In genomic region chr19:57814505-57815246, GRCh38 we compare ENCODE assay signal across 8 cellular contexts. TPM values are rescaled to one million over a fixed set of nuclear protein-coding genes. Genes with fewer than 3 reads are reported as not detected.
DNase-seq lines count a peak whose midpoint lies in the region; ATAC-seq, FAIRE-seq and TF ChIP-seq lines count a peak whose summit lies in the region.

Gene ZNF552 (minus strand): TSS chr19:57814913. CDS start chr19:57814743, 170 bp downstream.

- peak within 1 kb of the TSS; percentile 93 for H2AFZ ChIP-seq in mammary epithelial cell (ENCODE audit: low read depth, low read length)

- H3K9me3 ChIP-seq in mammary epithelial cell (replicated peaks; ENCODE audit: insufficient read depth, low read length) (no peaks in the 10 kb centered on the region), small intestine (ENCODE audit: control insufficient read depth, low read depth) (no peaks in the 10 kb centered on the region)

- H3K9ac ChIP-seq in mammary epithelial cell (ENCODE audit: insufficient read depth, low read length): peak within 1 kb of the TSS; percentile 71

- H3K4me3 ChIP-seq in mammary epithelial cell (replicated peaks in 1 of 3; ENCODE audit: insufficient read depth in 1 of 3, low read depth in 2 of 3, low read length in 3 of 3) (peak within 1 kb of the TSS; percentile 87 to 93 (median 89)), small intestine (ENCODE audit: low read depth in 1 of 2, low read length in 2 of 2) (peak within 1 kb of the TSS; percentile 64 to 74)

- H3K79me2 ChIP-seq in mammary epithelial cell (ENCODE audit: insufficient read depth, low read length): peaks cover 47% of the 10 kb centered on the region

- peak within 1 kb of the TSS; percentile 75 for H3K4me2 ChIP-seq in mammary epithelial cell (ENCODE audit: insufficient read depth, low read depth, low read length)

- TSS peak; percentile 41 for BruUV-seq in mammary epithelial cell (replicated peaks; lab: Mats Ljungman, UMichigan)

- H3K27ac ChIP-seq in 22Rv1: peak within 1 kb of the TSS; percentile 84
- H3K27ac ChIP-seq in VCaP: peak within 1 kb of the TSS; percentile 93
- peak within 1 kb of the TSS; percentile 56 for H3K27ac ChIP-seq in mammary epithelial cell (ENCODE audit: insufficient read depth, low read depth, low read length)
- peak within 1 kb of the TSS; percentile 49 to 87 for H3K27ac ChIP-seq in small intestine (ENCODE audit: low read depth in 1 of 2, low read length in 1 of 2)

- TF ChIP-seq CTCF in 22Rv1 (IDR thresholded peaks at IDR 0.05) (no peak), VCaP (conservative IDR thresholded peaks at IDR 0.05) (no peak; the same call in 1 of the 2 replicates), mammary epithelial cell (conservative IDR thresholded peaks at IDR 0.05 in 1 of 2, IDR thresholded peaks at IDR 0.05 in 1 of 2; ENCODE audit: extremely low read depth in 1 of 2, insufficient read depth in 1 of 2, low read depth in 1 of 2, low read length in 2 of 2) (no peak)

- dilution Hi-C loops in mammary epithelial cell (cut with HindIII; ENCODE audit: low sequenced_read_pairs): no loop called here

- 4% methylated on average over 28 of the region's 50 CpGs for WGBS in mammary epithelial cell (ENCODE audit: low coverage, missing lambda C conversion rate)
- 0 to 1% (median 0%) methylated on average over 50 of the region's 50 CpGs for WGBS in small intestine, 3 donors

- intact Hi-C loops in mammary epithelial cell (cut with micrococcal nuclease): loop anchor here (2.0 to 10.0 kb wide), 3 partner anchors 46 to 340 kb away; partner anchors contain the start of genes ZNF329, ZNF586 and ZNF776

- H3K36me3 ChIP-seq in mammary epithelial cell (ENCODE audit: insufficient read depth, low read length): peaks cover 1% of the 10 kb centered on the region
- H3K36me3 ChIP-seq in small intestine (ENCODE audit: control insufficient read depth in 2 of 2, insufficient read depth in 2 of 2, low read length in 2 of 2): no peaks in the 10 kb centered on the region

- CTCF ChIA-PET in mammary epithelial cell (lab: Charles Lee; ENCODE audit: low non-redundant PET): no interaction called here

- H3K27me3 ChIP-seq in mammary epithelial cell (ENCODE audit: insufficient read depth, low read length) (no peaks in the 10 kb centered on the region), small intestine (ENCODE audit: control insufficient read depth in 2 of 2, insufficient read depth in 2 of 2, low read length in 2 of 2) (no peaks in the 10 kb centered on the region)

- no peaks in the 10 kb centered on the region for H4K20me1 ChIP-seq in mammary epithelial cell (ENCODE audit: insufficient read depth, low read length)

- in situ Hi-C loops in mammary epithelial cell (cut with MboI; ENCODE audit: low sequenced_read_pairs in 2 of 2): no loop called here

- no peak for FAIRE-seq in small intestine (lab: Jason Lieb, UNC)

- ATAC-seq in GM18519 (IDR thresholded peaks at IDR 0.05; ENCODE audit: low FRiP score, unreplicated experiment) (peak; percentile 73), HG03095 (IDR thresholded peaks at IDR 0.05; ENCODE audit: unreplicated experiment) (peak; percentile 55)

- DNase-seq in NCI-H2171 (lab: John Stamatoyannopoulos, UW) (peak; percentile 89), mammary epithelial cell (peak; percentile 92), iPS-NIHi11 (ENCODE audit: low spot score) (peak; percentile 81), small intestine (peak; percentile 97)

- peaks cover 3% of the 10 kb centered on the region for H3K4me1 ChIP-seq in mammary epithelial cell (ENCODE audit: insufficient read depth, low read length)
- H3K4me1 ChIP-seq in small intestine (ENCODE audit: control insufficient read depth in 2 of 2, insufficient read depth in 1 of 2, low read depth in 1 of 2, low read length in 1 of 2): peaks cover 0 to 1% of the 10 kb centered on the region in 2 donors

RNA-seq across cellular contexts. Expression of gene ZNF552, which starts in this region (rescaled TPM):
- total RNA-seq in mammary epithelial cell: 10 to 100 TPM in 1 of 2 donors, 1 to 10 TPM in 1; 6.6 to 14.8 TPM
- 2.7 TPM for polyA plus RNA-seq in mammary epithelial cell
- 9.6 TPM for polyA minus RNA-seq in mammary epithelial cell
- polyA plus RNA-seq in small intestine: 1 to 10 TPM; 8.1 to 9.8 (median 8.1) TPM

Comparison
In these comparisons a context has a peak if more than half of its experiments do, and no peak if none do; other contexts are left out.
1. Peak in every context shown above with its lines: DNase-seq, ATAC-seq, H3K4me3 ChIP-seq and H3K27ac ChIP-seq.